ENCODE assay signal across 10 cellular contexts in genomic region chr1:89022167-89022959, GRCh38. TPM values are rescaled to one million over a fixed set of nuclear protein-coding genes. Genes with fewer than 3 reads are reported as not detected.
DNase-seq lines count a peak whose midpoint lies in the region; ATAC-seq and TF ChIP-seq lines count a peak whose summit lies in the region.
"Had no signal": no experiment of that assay in that cellular context is flagged by ENCODE, and none has a peak within 500 bp of the region (broad histone marks: within the 10 kb centered on the region; RNA-seq: fewer than 3 reads in every experiment).

TSS of gene GBP3 (minus strand) at chr1:89022866. CDS start at chr1:89020721, 2,145 bp downstream.

- no peak for TF ChIP-seq POLR2A in gastroesophageal sphincter (IDR thresholded peaks at IDR 0.05)

- peak within 1 kb of the TSS; percentile 61 for H3K9ac ChIP-seq in rectal smooth muscle tissue (ENCODE audit: low read length)

- H3K9me3 Mint-ChIP-seq in activated CD8-positive, alpha-beta T cell treated with anti-CD3 and anti-CD28 coated beads, Interleukin-2, amount 10 ng/mL, durations not matched to agents 7 days and 5 days (ENCODE audit: insufficient read depth) = peaks cover 10% of the 10 kb centered on the region

- H3K36me3 ChIP-seq in gastroesophageal sphincter = peaks cover 0 to 20% of the 10 kb centered on the region in 2 donors
- peaks cover 5% of the 10 kb centered on the region for H3K36me3 ChIP-seq in rectal smooth muscle tissue (ENCODE audit: control insufficient read depth, insufficient read depth, low read length)

- TF ChIP-seq EP300 in gastroesophageal sphincter (IDR thresholded peaks at IDR 0.05) = no peak

- CTCF ChIA-PET in activated CD8-positive, alpha-beta T cell treated with anti-CD3 and anti-CD28 coated beads, Interleukin-2, amount 10 ng/mL, durations not matched to agents 7 days and 5 days (lab: Charles Lee) = interaction anchor here (0.8 to 2.6 kb wide), 14 partner anchors 8 to 443 kb away, joined by 3 to 14 read pairs (median 4); partner anchors contain the start of gene GBP1

- H3K27ac ChIP-seq in gastroesophageal sphincter = peak within 1 kb of the TSS; percentile 76 to 89 (median 80)
- H3K27ac ChIP-seq in rectal smooth muscle tissue (ENCODE audit: low read depth, low read length) = peak within 1 kb of the TSS; percentile 86
- H3K27ac ChIP-seq: C4-2B had no signal

- DNase-seq in NCI-H1417 (lab: John Stamatoyannopoulos, UW) (peak; percentile 32 to 55 (median 45)), NCI-H1417 treated with DMSO at 0.1 percent for 48 hours (lab: John Stamatoyannopoulos, UW) (no peak), NAMALWA (ENCODE audit: low spot score) (peak; percentile 45)
- peak; percentile 37 for DNase-seq in activated CD8-positive, alpha-beta T cell treated with anti-CD3 and anti-CD28 coated beads, Interleukin-2, amount 10 ng/mL, durations not matched to agents 7 days and 5 days
- no peak for DNase-seq in effector CD4-positive, alpha-beta T cell

- H3K4me3 Mint-ChIP-seq in activated CD8-positive, alpha-beta T cell treated with anti-CD3 and anti-CD28 coated beads, Interleukin-2, amount 10 ng/mL, durations not matched to agents 7 days and 5 days = peak within 1 kb of the TSS; percentile 79
- H3K4me3 Mint-ChIP-seq: neural crest cell had no signal

- peaks cover 0 to 41% (median 3%) of the 10 kb centered on the region in 3 donors for H3K4me1 ChIP-seq in gastroesophageal sphincter
- peaks cover 3% of the 10 kb centered on the region for H3K4me1 ChIP-seq in rectal smooth muscle tissue (ENCODE audit: control insufficient read depth, insufficient read depth, low read length)

- WGBS in gastroesophageal sphincter (ENCODE audit: low coverage in 1 of 2), 2 donors = 14 to 15% methylated on average over 5 of the region's 5 CpGs

- ATAC-seq in HG02571 (IDR thresholded peaks at IDR 0.05; ENCODE audit: unreplicated experiment) (peak; percentile 64), gastroesophageal sphincter (peak; percentile 69)
- ATAC-seq in activated CD8-positive, alpha-beta T cell treated with anti-CD3 and anti-CD28 coated beads, Interleukin-2, amount 10 ng/mL, durations not matched to agents 7 days and 5 days = peak; percentile 79

- TF ChIP-seq CTCF in gastroesophageal sphincter (IDR thresholded peaks at IDR 0.05) = no peak

- H3K27me3 ChIP-seq in gastroesophageal sphincter (no peaks in the 10 kb centered on the region), rectal smooth muscle tissue (ENCODE audit: control insufficient read depth, insufficient read depth, low read length) (no peaks in the 10 kb centered on the region)

- H3K4me3 ChIP-seq in gastroesophageal sphincter (peak within 1 kb of the TSS; percentile 47 to 67), rectal smooth muscle tissue (ENCODE audit: low read length) (peak within 1 kb of the TSS; percentile 79)

- H3K36me3 Mint-ChIP-seq in activated CD8-positive, alpha-beta T cell treated with anti-CD3 and anti-CD28 coated beads, Interleukin-2, amount 10 ng/mL, durations not matched to agents 7 days and 5 days (ENCODE audit: low read depth) = peaks cover 53% of the 10 kb centered on the region

- H3K27ac Mint-ChIP-seq in activated CD8-positive, alpha-beta T cell treated with anti-CD3 and anti-CD28 coated beads, Interleukin-2, amount 10 ng/mL, durations not matched to agents 7 days and 5 days = peak within 1 kb of the TSS; percentile 82

- peaks cover 0 to 6% (median 0%) of the 10 kb centered on the region in 3 donors for H3K9me3 ChIP-seq in gastroesophageal sphincter

- POLR2A ChIA-PET in activated CD8-positive, alpha-beta T cell treated with anti-CD3 and anti-CD28 coated beads, Interleukin-2, amount 10 ng/mL, durations not matched to agents 7 days and 5 days (lab: Charles Lee) = interaction anchor here (0.6 to 2.3 kb wide), 24 partner anchors 18 to 821 kb away, joined by 3 to 12 read pairs (median 4); partner anchors contain the start of genes GBP1, GBP2, GBP4 and GBP5

- H3K27me3 Mint-ChIP-seq in activated CD8-positive, alpha-beta T cell treated with anti-CD3 and anti-CD28 coated beads, Interleukin-2, amount 10 ng/mL, durations not matched to agents 7 days and 5 days (ENCODE audit: low read depth) = no peaks in the 10 kb centered on the region

- peaks cover 43% of the 10 kb centered on the region for H3K4me1 Mint-ChIP-seq in activated CD8-positive, alpha-beta T cell treated with anti-CD3 and anti-CD28 coated beads, Interleukin-2, amount 10 ng/mL, durations not matched to agents 7 days and 5 days (ENCODE audit: low read depth)
- H3K4me1 Mint-ChIP-seq: neural crest cell had no signal

RNA-seq across cellular contexts. Expression of gene GBP3, which starts in this region (rescaled TPM):
- total RNA-seq in activated CD8-positive, alpha-beta T cell treated with anti-CD3 and anti-CD28 coated beads, Interleukin-2, amount 10 ng/mL, durations not matched to agents 7 days and 5 days = 10 to 100 TPM; 16.7 to 18.9 TPM
- total RNA-seq in gastroesophageal sphincter = 10 to 100 TPM in 3 of 4 donors, 1 to 10 TPM in 1; 8.6 to 26.5 (median 20.7) TPM
- total RNA-seq: neural crest cell had no signal

Comparison
In these comparisons a context has a peak if more than half of its experiments do, and no peak if none do; other contexts are left out.
1. DNase-seq: peak in NCI-H1417 (3 of 3), NAMALWA (single experiment) and activated CD8-positive, alpha-beta T cell treated with anti-CD3 and anti-CD28 coated beads, Interleukin-2, amount 10 ng/mL, durations not matched to agents 7 days and 5 days (single experiment); none in NCI-H1417 treated with DMSO at 0.1 percent for 48 hours (single experiment) and effector CD4-positive, alpha-beta T cell (single experiment).
2. Peak in every context shown above with its lines, with median percentiles within 50 percentile points of each other: ATAC-seq.